22 cellular contexts compared by ENCODE assay signal in genomic region chr2:70750320-70750719, GRCh38. TPM values are rescaled to one million over a fixed set of nuclear protein-coding genes. Genes with fewer than 3 reads are reported as not detected.
"Had no signal": no experiment of that assay in that cellular context is flagged by ENCODE, and none has a peak within 500 bp of the region (broad histone marks: within the 10 kb centered on the region; RNA-seq: fewer than 3 reads in every experiment).

No MANE protein-coding gene starts in this region.

- H3K9me2 ChIP-seq: SK-N-SH had no signal

- DNase-seq: Karpas-422, KG1, MM.1S, NCI-H1092 treated with DMSO at 0.1 percent for 48 hours, NCI-H1436, NCI-H187, NCI-H2029, NCI-H2081 treated with DMSO at 0.1 percent for 48 hours, NCI-H2171, NCI-H226, NCI-H446, NCI-H510A, NCI-H524 treated with DMSO at 0.1 percent for 48 hours, NCI-H69, NCI-H774, SHP77, SK-N-SH, SW 1271 had no signal

- H3K4me2 ChIP-seq: SK-N-SH had no signal

- H3K9me3 ChIP-seq: SK-N-SH had no signal

- H3K27ac ChIP-seq: HL-60, RWPE1 had no signal

- FAIRE-seq: RCC 7860 had no signal

RNA-seq across cellular contexts. Expression of gene FIGLA, which starts 40.1 kb away (rescaled TPM):
- total RNA-seq: SK-MEL-5 had no signal
- polyA plus RNA-seq: SK-N-SH had no signal
